2 cellular contexts compared by ENCODE assay signal in genomic region chr12:52956987-52957386, GRCh38.
TF ChIP-seq lines count a peak whose summit lies in the region.

No MANE protein-coding gene starts in this region.

TF ChIP-seq in A549, 52 proteins besides CTCF, POLR2A, EP300 and RAD21 (continued from another document):
- no peak for TF ChIP-seq ELK1 (IDR thresholded peaks at IDR 0.05; ENCODE audit: low read depth, low read length)
- no peak for TF ChIP-seq REST (IDR thresholded peaks at IDR 0.05)
- TF ChIP-seq, protein P1, sequence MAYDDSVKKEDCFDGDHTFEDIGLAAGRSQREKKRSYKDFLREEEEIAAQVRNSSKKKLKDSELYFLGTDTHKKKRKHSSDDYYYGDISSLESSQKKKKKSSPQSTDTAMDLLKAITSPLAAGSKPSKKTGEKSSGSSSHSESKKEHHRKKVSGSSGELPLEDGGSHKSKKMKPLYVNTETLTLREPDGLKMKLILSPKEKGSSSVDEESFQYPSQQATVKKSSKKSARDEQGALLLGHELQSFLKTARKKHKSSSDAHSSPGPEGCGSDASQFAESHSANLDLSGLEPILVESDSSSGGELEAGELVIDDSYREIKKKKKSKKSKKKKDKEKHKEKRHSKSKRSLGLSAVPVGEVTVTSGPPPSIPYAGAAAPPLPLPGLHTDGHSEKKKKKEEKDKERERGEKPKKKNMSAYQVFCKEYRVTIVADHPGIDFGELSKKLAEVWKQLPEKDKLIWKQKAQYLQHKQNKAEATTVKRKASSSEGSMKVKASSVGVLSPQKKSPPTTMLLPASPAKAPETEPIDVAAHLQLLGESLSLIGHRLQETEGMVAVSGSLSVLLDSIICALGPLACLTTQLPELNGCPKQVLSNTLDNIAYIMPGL (CRISPR knock-in tag; IDR thresholded peaks at IDR 0.05; ENCODE audit: borderline replicate concordance), result no peak
- no peak for TF ChIP-seq MYC (IDR thresholded peaks at IDR 0.05; ENCODE audit: borderline replicate concordance, low read length)
- no peak for TF ChIP-seq BCL3 (IDR thresholded peaks at IDR 0.05)
- no peak for TF ChIP-seq E2F6 (IDR thresholded peaks at IDR 0.05; ENCODE audit: borderline replicate concordance, low read depth)
- TF ChIP-seq RARB (CRISPR knock-in tag; IDR thresholded peaks at IDR 0.05), result no peak
- TF ChIP-seq NPAS2 (CRISPR knock-in tag; IDR thresholded peaks at IDR 0.05; ENCODE audit: borderline replicate concordance), result no peak
- TF ChIP-seq FOSB (CRISPR knock-in tag; IDR thresholded peaks at IDR 0.05), result no peak
- TF ChIP-seq HOXA7 (CRISPR knock-in tag; IDR thresholded peaks at IDR 0.05), result no peak

TF ChIP-seq in WTC11, 78 proteins besides CTCF, POLR2A, EP300 and RAD21 (continued from another document):
- no peak for TF ChIP-seq AFF4 (CRISPR knock-in tag; IDR thresholded peaks at IDR 0.05; ENCODE audit: borderline replicate concordance)
- no peak for TF ChIP-seq TEAD1 (CRISPR knock-in tag; IDR thresholded peaks at IDR 0.05)
- no peak for TF ChIP-seq E2F1 (CRISPR knock-in tag; IDR thresholded peaks at IDR 0.05)
- no peak for TF ChIP-seq STAT6 (CRISPR knock-in tag; conservative IDR thresholded peaks at IDR 0.05; ENCODE audit: low read depth)
- TF ChIP-seq ZBTB21 (CRISPR knock-in tag; IDR thresholded peaks at IDR 0.05; ENCODE audit: borderline replicate concordance), result no peak
- no peak for TF ChIP-seq FOXJ3 (CRISPR knock-in tag; IDR thresholded peaks at IDR 0.05; ENCODE audit: borderline replicate concordance)
- TF ChIP-seq, protein P2, sequence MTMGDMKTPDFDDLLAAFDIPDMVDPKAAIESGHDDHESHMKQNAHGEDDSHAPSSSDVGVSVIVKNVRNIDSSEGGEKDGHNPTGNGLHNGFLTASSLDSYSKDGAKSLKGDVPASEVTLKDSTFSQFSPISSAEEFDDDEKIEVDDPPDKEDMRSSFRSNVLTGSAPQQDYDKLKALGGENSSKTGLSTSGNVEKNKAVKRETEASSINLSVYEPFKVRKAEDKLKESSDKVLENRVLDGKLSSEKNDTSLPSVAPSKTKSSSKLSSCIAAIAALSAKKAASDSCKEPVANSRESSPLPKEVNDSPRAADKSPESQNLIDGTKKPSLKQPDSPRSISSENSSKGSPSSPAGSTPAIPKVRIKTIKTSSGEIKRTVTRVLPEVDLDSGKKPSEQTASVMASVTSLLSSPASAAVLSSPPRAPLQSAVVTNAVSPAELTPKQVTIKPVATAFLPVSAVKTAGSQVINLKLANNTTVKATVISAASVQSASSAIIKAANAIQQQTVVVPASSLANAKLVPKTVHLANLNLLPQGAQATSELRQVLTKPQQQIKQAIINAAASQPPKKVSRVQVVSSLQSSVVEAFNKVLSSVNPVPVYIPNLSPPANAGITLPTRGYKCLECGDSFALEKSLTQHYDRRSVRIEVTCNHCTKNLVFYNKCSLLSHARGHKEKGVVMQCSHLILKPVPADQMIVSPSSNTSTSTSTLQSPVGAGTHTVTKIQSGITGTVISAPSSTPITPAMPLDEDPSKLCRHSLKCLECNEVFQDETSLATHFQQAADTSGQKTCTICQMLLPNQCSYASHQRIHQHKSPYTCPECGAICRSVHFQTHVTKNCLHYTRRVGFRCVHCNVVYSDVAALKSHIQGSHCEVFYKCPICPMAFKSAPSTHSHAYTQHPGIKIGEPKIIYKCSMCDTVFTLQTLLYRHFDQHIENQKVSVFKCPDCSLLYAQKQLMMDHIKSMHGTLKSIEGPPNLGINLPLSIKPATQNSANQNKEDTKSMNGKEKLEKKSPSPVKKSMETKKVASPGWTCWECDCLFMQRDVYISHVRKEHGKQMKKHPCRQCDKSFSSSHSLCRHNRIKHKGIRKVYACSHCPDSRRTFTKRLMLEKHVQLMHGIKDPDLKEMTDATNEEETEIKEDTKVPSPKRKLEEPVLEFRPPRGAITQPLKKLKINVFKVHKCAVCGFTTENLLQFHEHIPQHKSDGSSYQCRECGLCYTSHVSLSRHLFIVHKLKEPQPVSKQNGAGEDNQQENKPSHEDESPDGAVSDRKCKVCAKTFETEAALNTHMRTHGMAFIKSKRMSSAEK (CRISPR knock-in tag; IDR thresholded peaks at IDR 0.05; ENCODE audit: borderline replicate concordance), result no peak
- TF ChIP-seq JAZF1 (CRISPR knock-in tag; IDR thresholded peaks at IDR 0.05), result no peak
- TF ChIP-seq MXD4 (CRISPR knock-in tag; IDR thresholded peaks at IDR 0.05; ENCODE audit: borderline replicate concordance), result no peak
- TF ChIP-seq ZMAT4 (CRISPR knock-in tag; IDR thresholded peaks at IDR 0.05), result no peak
- TF ChIP-seq, protein P3, sequence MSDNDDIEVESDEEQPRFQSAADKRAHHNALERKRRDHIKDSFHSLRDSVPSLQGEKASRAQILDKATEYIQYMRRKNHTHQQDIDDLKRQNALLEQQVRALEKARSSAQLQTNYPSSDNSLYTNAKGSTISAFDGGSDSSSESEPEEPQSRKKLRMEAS (CRISPR knock-in tag; IDR thresholded peaks at IDR 0.05), result no peak
- TF ChIP-seq KAT7 (CRISPR knock-in tag; IDR thresholded peaks at IDR 0.05; ENCODE audit: borderline replicate concordance), result no peak
- TF ChIP-seq GABPB1 (CRISPR knock-in tag; IDR thresholded peaks at IDR 0.05), result no peak
